Comparison of ENCODE assay signal across 7 cellular contexts in genomic region chr16:23952128-23953041, GRCh38.
DNase-seq lines count a peak whose midpoint lies in the region; ATAC-seq and TF ChIP-seq lines count a peak whose summit lies in the region.

No MANE protein-coding gene starts in this region.

- peaks cover 23% of the 10 kb centered on the region for H3K36me3 Mint-ChIP-seq in activated B cell treated with CpG ODN at 0.5 μM for 24 hours (ENCODE audit: low read depth)

- no peaks in the 10 kb centered on the region for H3K27me3 Mint-ChIP-seq in activated B cell treated with CpG ODN at 0.5 μM for 24 hours

- no peaks in the 10 kb centered on the region for H3K9me3 Mint-ChIP-seq in activated B cell treated with CpG ODN at 0.5 μM for 24 hours

- TF ChIP-seq EP300 in suprapubic skin (IDR thresholded peaks at IDR 0.05) = no peak

- peak overlapping the region; percentile 73 for H3K4me2 ChIP-seq in Loucy (ENCODE audit: low read depth, low read length, poor library complexity, severe bottlenecking)

- peak overlapping the region; percentile 75 for H3K9ac ChIP-seq in Loucy (ENCODE audit: low read depth, low read length, poor library complexity, severe bottlenecking)

- H3K4me1 ChIP-seq in Loucy (ENCODE audit: insufficient read depth, low read length, poor library complexity, severe bottlenecking) (peaks cover 59% of the 10 kb centered on the region), suprapubic skin (no peaks in the 10 kb centered on the region)

- H3K4me1 Mint-ChIP-seq in activated B cell treated with CpG ODN at 0.5 μM for 24 hours = peaks cover 96% of the 10 kb centered on the region

- no peaks in the 10 kb centered on the region for H4K20me1 ChIP-seq in Loucy (ENCODE audit: insufficient read depth, low read length, poor library complexity, severe bottlenecking)

- no peaks in the 10 kb centered on the region for H3K9me2 ChIP-seq in Loucy (replicated peaks; ENCODE audit: low read depth, low read length)

- peaks cover 13% of the 10 kb centered on the region for H3F3A ChIP-seq in Loucy (ENCODE audit: low read depth)

- TF ChIP-seq POLR2A in suprapubic skin (IDR thresholded peaks at IDR 0.05) = no peak

- H3K27ac Mint-ChIP-seq in activated B cell treated with CpG ODN at 0.5 μM for 24 hours = peak overlapping the region; percentile 91

- H3K36me3 ChIP-seq in Loucy (ENCODE audit: insufficient read depth, low read length) = no peaks in the 10 kb centered on the region
- H3K36me3 ChIP-seq in suprapubic skin = no peaks in the 10 kb centered on the region

- DNase-seq in activated B cell treated with CpG ODN at 0.5 μM for 24 hours = no peak
- peak; percentile 98 for DNase-seq in foreskin melanocyte
- DNase-seq in stimulated activated CD4-positive, alpha-beta T cell treated with anti-CD3 and anti-CD28 coated beads, Interleukin-2, amount 100 ng/mL, for 4 hours (ENCODE audit: low read depth) = peak; percentile 48
- no peak for DNase-seq in suprapubic skin (ENCODE audit: low spot score in 2 of 2)

- CTCF ChIA-PET in activated B cell treated with CpG ODN at 0.5 μM for 24 hours (lab: Charles Lee) = interaction anchor here (1.0 to 1.9 kb wide), 6 partner anchors 15 to 91 kb away, joined by 3 to 6 read pairs (median 4); no protein-coding TSS in a partner anchor

- TF ChIP-seq CTCF in Loucy (conservative IDR thresholded peaks at IDR 0.05; ENCODE audit: low read length) (no peak), activated B cell treated with CpG ODN at 0.5 μM for 24 hours (IDR thresholded peaks at IDR 0.05) (no peak), suprapubic skin (IDR thresholded peaks at IDR 0.05) (no peak)

- intact Hi-C loops in activated B cell treated with CpG ODN at 0.5 μM for 24 hours (cut with micrococcal nuclease) = loop anchor here (2.0 to 5.0 kb wide), 3 partner anchors 35 to 150 kb away; no protein-coding TSS in a partner anchor

- ATAC-seq in activated B cell treated with CpG ODN at 0.5 μM for 24 hours (ENCODE audit: low read depth) = peak; percentile 38
- ATAC-seq in GM18502 (IDR thresholded peaks at IDR 0.05; ENCODE audit: poor library complexity, unreplicated experiment) = no peak
- no peak for ATAC-seq in HG02642 (IDR thresholded peaks at IDR 0.05; ENCODE audit: poor library complexity, unreplicated experiment)

- peaks cover 76% of the 10 kb centered on the region for H3K79me2 ChIP-seq in Loucy (ENCODE audit: insufficient read depth, low read length)

- H3K27me3 ChIP-seq in Loucy (ENCODE audit: insufficient read depth, low read length, poor library complexity, severe bottlenecking) = no peaks in the 10 kb centered on the region
- no peaks in the 10 kb centered on the region for H3K27me3 ChIP-seq in suprapubic skin

- H3K9me3 ChIP-seq in Loucy (ENCODE audit: insufficient read depth, low read depth, low read length) (no peaks in the 10 kb centered on the region), suprapubic skin (no peaks in the 10 kb centered on the region)

- H3K27ac ChIP-seq in suprapubic skin = no peak overlapping the region

- POLR2A ChIA-PET in activated B cell treated with CpG ODN at 0.5 μM for 24 hours (lab: Charles Lee) = interaction anchor here (0.6 to 3.5 kb wide), 5 partner anchors 14 to 88 kb away, joined by 3 to 13 read pairs (median 4); no protein-coding TSS in a partner anchor

- peak overlapping the region; percentile 66 for H3K4me3 ChIP-seq in Loucy (ENCODE audit: low read length, poor library complexity, severe bottlenecking)
- no peak overlapping the region for H3K4me3 ChIP-seq in suprapubic skin

- H2AFZ ChIP-seq in Loucy (ENCODE audit: low read length) = peak overlapping the region; percentile 40; the same call in 1 of the 2 replicates

- peak overlapping the region; percentile 42 for H3K4me3 Mint-ChIP-seq in activated B cell treated with CpG ODN at 0.5 μM for 24 hours

- 22% methylated on average over 13 of the region's 13 CpGs for WGBS in suprapubic skin

Comparison
In these comparisons a context has a peak if more than half of its experiments do, and no peak if none do; other contexts are left out.
1. DNase-seq: peak in foreskin melanocyte (single experiment) and stimulated activated CD4-positive, alpha-beta T cell treated with anti-CD3 and anti-CD28 coated beads, Interleukin-2, amount 100 ng/mL, for 4 hours (single experiment); none in activated B cell treated with CpG ODN at 0.5 μM for 24 hours (single experiment) and suprapubic skin (0 of 2).